In genomic region chr6:31529329-31530150, GRCh38 we compare ENCODE assay signal across 18 cellular contexts. TPM values are rescaled to one million over a fixed set of nuclear protein-coding genes. Genes with fewer than 3 reads are reported as not detected.
DNase-seq lines count a peak whose midpoint lies in the region; ATAC-seq and TF ChIP-seq lines count a peak whose summit lies in the region.
"Had no signal": no experiment of that assay in that cellular context is flagged by ENCODE, and none has a peak within 500 bp of the region (broad histone marks: within the 10 kb centered on the region; RNA-seq: fewer than 3 reads in every experiment).

No MANE protein-coding gene starts in this region.

- H3K36me3 Mint-ChIP-seq in Caco-2 (ENCODE audit: insufficient read depth, unreplicated experiment) (peaks cover 73% of the 10 kb centered on the region), GM23338 (ENCODE audit: low read depth) (peaks cover 60% of the 10 kb centered on the region), mesothelial cell of epicardium (peaks cover 29% of the 10 kb centered on the region)

- peaks cover 30% of the 10 kb centered on the region for H4K20me1 ChIP-seq in GM23338 (replicated peaks; ENCODE audit: insufficient read depth)

- H3K4me3 Mint-ChIP-seq in Caco-2 (ENCODE audit: unreplicated experiment) (no peak overlapping the region), GM23338 (no peak overlapping the region; the same call in 2 of the 3 replicates), mesothelial cell of epicardium (no peak overlapping the region)

- DNase-seq in Caco-2 (no peak), GM23338 (ENCODE audit: low spot score) (peak; percentile 38), WERI-Rb-1 (peak; percentile 36), left lobe of liver (ENCODE audit: low spot score) (no peak), NK-92 (lab: John Stamatoyannopoulos, UW; ENCODE audit: unreplicated experiment) (no peak), midbrain (lab: John Stamatoyannopoulos, UW) (no peak), mesothelial cell of epicardium (ENCODE audit: low spot score in 2 of 2, unreplicated experiment in 2 of 2) (no peak)
- DNase-seq: activated CD4-positive, alpha-beta T cell treated with anti-CD3 and anti-CD28 coated beads, Interleukin-2, amount 50 U/mL, for 1 hour; dorsolateral prefrontal cortex; heart left ventricle; MM.1S had no signal

- intact Hi-C loops in Caco-2 (cut with micrococcal nuclease; ENCODE audit: unreplicated experiment): loop anchor here (5.0 kb wide), 1 partner anchor 37 kb away; no protein-coding TSS in a partner anchor

- H3K4me1 Mint-ChIP-seq in Caco-2 (ENCODE audit: low read depth, unreplicated experiment) (peaks cover 9% of the 10 kb centered on the region), GM23338 (peaks cover 34% of the 10 kb centered on the region), mesothelial cell of epicardium (no peaks in the 10 kb centered on the region)

- H3K9me3 ChIP-seq in Caco-2 (no peaks in the 10 kb centered on the region), WERI-Rb-1 (ENCODE audit: severe bottlenecking) (no peaks in the 10 kb centered on the region)
- H3K9me3 ChIP-seq: adrenal gland, heart left ventricle, prostate gland had no signal

- CTCF ChIA-PET in Caco-2 (lab: Charles Lee): no interaction called here

- no peak overlapping the region for H2AFZ ChIP-seq in GM23338

- no TSS peak for BruUV-seq in Caco-2 (replicated peaks; lab: Mats Ljungman, UMichigan)

- H3K27me3 Mint-ChIP-seq in Caco-2 (ENCODE audit: insufficient read depth, unreplicated experiment) (no peaks in the 10 kb centered on the region), GM23338 (ENCODE audit: insufficient read depth, low read depth, poor library complexity) (peaks cover 13% of the 10 kb centered on the region), mesothelial cell of epicardium (ENCODE audit: low read depth) (no peaks in the 10 kb centered on the region)

- ATAC-seq in GM23338: peak; percentile 26
- peak; percentile 11 for ATAC-seq in left lobe of liver
- ATAC-seq in GM18861 (IDR thresholded peaks at IDR 0.05; ENCODE audit: unreplicated experiment): no peak

- H3K27ac Mint-ChIP-seq in Caco-2 (ENCODE audit: unreplicated experiment) (peak overlapping the region; percentile 23), GM23338 (no peak overlapping the region), mesothelial cell of epicardium (no peak overlapping the region)

- no peaks in the 10 kb centered on the region for H3K27me3 ChIP-seq in Caco-2 (replicated peaks; ENCODE audit: control insufficient read depth, insufficient read depth, low read length)
- no peaks in the 10 kb centered on the region for H3K27me3 ChIP-seq in GM23338 (ENCODE audit: insufficient read depth)
- H3K27me3 ChIP-seq in WERI-Rb-1 (ENCODE audit: insufficient read depth, low read depth, severe bottlenecking): no peaks in the 10 kb centered on the region
- H3K27me3 ChIP-seq: adrenal gland, dorsolateral prefrontal cortex, heart left ventricle had no signal

- H3K9me3 Mint-ChIP-seq in Caco-2 (ENCODE audit: unreplicated experiment): no peaks in the 10 kb centered on the region
- H3K9me3 Mint-ChIP-seq in GM23338: no peaks in the 10 kb centered on the region
- H3K9me3 Mint-ChIP-seq in mesothelial cell of epicardium: no peaks in the 10 kb centered on the region

- H3K4me2 ChIP-seq in GM23338: peak overlapping the region; percentile 32; the same call in 1 of the 2 replicates

- H3K4me3 ChIP-seq in Caco-2 (ENCODE audit: low read depth, low read length) (no peak overlapping the region), GM23338 (no peak overlapping the region), WERI-Rb-1 (ENCODE audit: low read depth, low read length) (no peak overlapping the region)
- H3K4me3 ChIP-seq: adrenal gland, dorsolateral prefrontal cortex, heart left ventricle, lung, prostate gland, SK-N-MC had no signal

- no peaks in the 10 kb centered on the region for H3K9me2 ChIP-seq in GM23338 (ENCODE audit: insufficient read depth)

- H3K79me2 ChIP-seq in GM23338 (replicated peaks; ENCODE audit: insufficient read depth): peaks cover 26% of the 10 kb centered on the region; the same call in 1 of the 2 replicates

- H3F3A ChIP-seq in GM23338 (replicated peaks; ENCODE audit: low read depth): peaks cover 50% of the 10 kb centered on the region

- H3K4me1 ChIP-seq in Caco-2: no peaks in the 10 kb centered on the region
- H3K4me1 ChIP-seq in GM23338 (ENCODE audit: insufficient read depth): peaks cover 4% of the 10 kb centered on the region
- H3K4me1 ChIP-seq: prostate gland had no signal

- POLR2A ChIA-PET in Caco-2 (lab: Charles Lee): interaction anchor here (0.5 to 1.8 kb wide), 3 partner anchors 12 to 67 kb away, joined by 3 to 13 read pairs (median 4); partner anchors contain the start of gene DDX39B

- H3K27ac ChIP-seq in GM23338 (ENCODE audit: low read depth): peak overlapping the region; percentile 78; the same call in 1 of the 2 replicates
- peak overlapping the region; percentile 44 for H3K27ac ChIP-seq in WERI-Rb-1
- H3K27ac ChIP-seq: adrenal gland, HL-60, prostate gland, SK-N-MC had no signal

- TF ChIP-seq CTCF in Caco-2 (IDR thresholded peaks at IDR 0.05; ENCODE audit: insufficient read depth in 1 of 2, low read depth in 1 of 2, low read length in 1 of 2, severe bottlenecking in 1 of 2, unreplicated experiment in 1 of 2) (no peak), GM23338 (conservative IDR thresholded peaks at IDR 0.05; ENCODE audit: low read depth in 2 of 2) (no peak), WERI-Rb-1 (IDR thresholded peaks at IDR 0.05; ENCODE audit: low read depth, low read length) (no peak), mesothelial cell of epicardium (IDR thresholded peaks at IDR 0.05; ENCODE audit: unreplicated experiment) (no peak)

- H3K36me3 ChIP-seq in Caco-2 (ENCODE audit: control insufficient read depth, insufficient read depth, low read length): peaks cover 10% of the 10 kb centered on the region
- H3K36me3 ChIP-seq in GM23338 (ENCODE audit: insufficient read depth): peaks cover 48% of the 10 kb centered on the region
- peaks cover 52% of the 10 kb centered on the region for H3K36me3 ChIP-seq in WERI-Rb-1

TF ChIP-seq in GM23338, 12 proteins besides CTCF, POLR2A, EP300 and RAD21:
- TF ChIP-seq ZNF114 (CRISPR knock-in tag; IDR thresholded peaks at IDR 0.05) (no peak), EZH2phosphoT487 (IDR thresholded peaks at IDR 0.05; ENCODE audit: unreplicated experiment) (no peak), STAT1 (IDR thresholded peaks at IDR 0.05; ENCODE audit: unreplicated experiment) (no peak), EZH2 (IDR thresholded peaks at IDR 0.05; ENCODE audit: low read depth, unreplicated experiment) (no peak), NANOG (IDR thresholded peaks at IDR 0.05; ENCODE audit: borderline replicate concordance) (no peak), POLR2AphosphoS5 (IDR thresholded peaks at IDR 0.05; ENCODE audit: low read depth) (peak; percentile 19; the same call in 1 of the 2 replicates)

RNA-seq across cellular contexts. Expression of gene MCCD1, which starts 0.8 kb away (rescaled TPM):
- total RNA-seq in Caco-2 (2022) (not detected in 2 replicates), left lobe of liver (not detected), mesothelial cell of epicardium (not detected in 3 replicates)
- total RNA-seq in GM23338 (2014; rRNA removed; shearing (Covaris generic)): not detected in 2 replicates
- not detected in 2 replicates for polyA plus RNA-seq in GM23338 (2016; fragmentation: Nextera tagmentation; extraction: Ambion mirVana)
- total RNA-seq: adrenal gland, dorsolateral prefrontal cortex, heart left ventricle, lung, NCI-H460, prostate gland had no signal
- polyA plus RNA-seq: adrenal gland, heart left ventricle, lung had no signal

RNA-seq across cellular contexts. Expression of gene DDX39B, which starts 12.3 kb away (rescaled TPM):
- 416 and 423 TPM in 2 replicates for total RNA-seq in Caco-2 (2022)
- 849 and 866 TPM in 2 replicates for total RNA-seq in GM23338 (2014; rRNA removed; shearing (Covaris generic))
- 341 and 357 TPM in 2 replicates for polyA plus RNA-seq in GM23338 (2016; fragmentation: Nextera tagmentation; extraction: Ambion mirVana)
- 126 TPM for total RNA-seq in left lobe of liver
- 635 to 649 TPM (median 647 TPM) in 3 replicates for total RNA-seq in mesothelial cell of epicardium

RNA-seq across cellular contexts. Expression of gene ATP6V1G2, which starts 16.9 kb away (rescaled TPM):
- total RNA-seq in Caco-2 (2022) (0.26 and 0.43 TPM in 2 replicates), left lobe of liver (not detected), mesothelial cell of epicardium (2.2 to 2.7 TPM (median 2.5 TPM) in 3 replicates)
- total RNA-seq in GM23338 (2014; rRNA removed; shearing (Covaris generic)): 1.6 and 2.4 TPM in 2 replicates
- 2.2 and 2.7 TPM in 2 replicates for polyA plus RNA-seq in GM23338 (2016; fragmentation: Nextera tagmentation; extraction: Ambion mirVana)

RNA-seq across cellular contexts. Expression of gene NFKBIL1, which starts 17.9 kb away (rescaled TPM):
- 14.7 and 17.4 TPM in 2 replicates for total RNA-seq in Caco-2 (2022)
- 10.1 and 12.3 TPM in 2 replicates for total RNA-seq in GM23338 (2014; rRNA removed; shearing (Covaris generic))
- polyA plus RNA-seq in GM23338 (2016; fragmentation: Nextera tagmentation; extraction: Ambion mirVana): 8.4 and 9.6 TPM in 2 replicates
- 9.4 TPM for total RNA-seq in left lobe of liver
- 27.7 to 28.2 TPM (median 28.1 TPM) in 3 replicates for total RNA-seq in mesothelial cell of epicardium

RNA-seq across cellular contexts. Expression of gene MICB, which starts 31.6 kb away (rescaled TPM):
- total RNA-seq in Caco-2 (2022) (6.4 and 7.5 TPM in 2 replicates), left lobe of liver (0.78 TPM), mesothelial cell of epicardium (0.31 TPM in 1 of 3 replicates, not detected in the others)
- 20.8 and 23.8 TPM in 2 replicates for total RNA-seq in GM23338 (2014; rRNA removed; shearing (Covaris generic))
- 8.8 and 9.2 TPM in 2 replicates for polyA plus RNA-seq in GM23338 (2016; fragmentation: Nextera tagmentation; extraction: Ambion mirVana)

Comparison
In these comparisons a context has a peak if more than half of its experiments do, and no peak if none do; other contexts are left out.
1. DNase-seq: peak in GM23338 (single experiment) and WERI-Rb-1 (single experiment); none in Caco-2 (0 of 2), left lobe of liver (single experiment), NK-92 (single experiment), midbrain (single experiment) and mesothelial cell of epicardium (0 of 2).